23 cellular contexts compared by ENCODE assay signal in the genomic region with DNA sequence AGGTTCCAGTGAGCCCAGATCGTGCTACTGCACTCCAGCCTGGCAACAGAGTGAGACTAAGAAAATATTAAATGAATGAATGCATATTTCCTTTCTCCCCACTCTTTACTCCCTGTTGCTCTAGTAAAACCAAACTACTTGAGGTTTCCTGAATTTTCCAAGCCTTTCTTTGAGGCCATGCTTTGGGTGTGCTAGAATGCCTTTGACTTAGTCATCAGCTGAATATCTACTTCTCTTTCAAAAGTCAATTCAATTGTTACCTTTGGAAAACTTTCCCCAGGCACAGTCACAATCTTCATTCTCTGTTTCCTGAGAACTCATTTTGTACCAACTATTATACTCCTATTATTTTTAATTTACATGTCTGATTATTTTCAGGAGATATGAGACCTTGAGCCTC. TPM values are rescaled to one million over a fixed set of nuclear protein-coding genes. Genes with fewer than 3 reads are reported as not detected.
DNase-seq lines count a peak whose midpoint lies in the region; ATAC-seq and TF ChIP-seq lines count a peak whose summit lies in the region.
"Had no signal": no experiment of that assay in that cellular context is flagged by ENCODE, and none has a peak within 500 bp of the region (broad histone marks: within the 10 kb centered on the region; RNA-seq: fewer than 3 reads in every experiment).

No MANE protein-coding gene starts in this region.

- H3F3A ChIP-seq in smooth muscle cell (ENCODE audit: low read depth), result no peaks in the 10 kb centered on the region

- H3K36me3 ChIP-seq in smooth muscle cell (ENCODE audit: low read depth), result no peaks in the 10 kb centered on the region
- H3K36me3 ChIP-seq in body of pancreas (replicated peaks in 1 of 2; ENCODE audit: insufficient read depth in 1 of 2, low read depth in 2 of 2), result no peaks in the 10 kb centered on the region
- H3K36me3 ChIP-seq in neuronal stem cell (replicated peaks in 1 of 2; ENCODE audit: control insufficient read depth in 2 of 2, insufficient read depth in 2 of 2, low read length in 2 of 2), result no peaks in the 10 kb centered on the region
- H3K36me3 ChIP-seq: gastroesophageal sphincter, tibial artery had no signal

- no peaks in the 10 kb centered on the region for H4K20me1 ChIP-seq in smooth muscle cell (ENCODE audit: low read depth)

- no peak overlapping the region for H2AFZ ChIP-seq in smooth muscle cell (ENCODE audit: low read depth)
- no peak overlapping the region for H2AFZ ChIP-seq in neuronal stem cell (ENCODE audit: low read length)

- H3K27me3 ChIP-seq in smooth muscle cell (ENCODE audit: low read depth) (no peaks in the 10 kb centered on the region), body of pancreas (no peaks in the 10 kb centered on the region), neuronal stem cell (ENCODE audit: control insufficient read depth in 3 of 3, insufficient read depth in 3 of 3, low read depth in 1 of 3, low read length in 3 of 3) (no peaks in the 10 kb centered on the region)
- H3K27me3 ChIP-seq: dorsolateral prefrontal cortex, gastroesophageal sphincter, tibial artery had no signal

- no peak for TF ChIP-seq POLR2A in body of pancreas (IDR thresholded peaks at IDR 0.05)

- H3K4me3 Mint-ChIP-seq in activated naive CD4-positive, alpha-beta T cell treated with anti-CD3 and anti-CD28 coated beads, Interleukin-2, amount 50 U/mL, for 24 hours, result no peak overlapping the region
- peak overlapping the region; percentile 34 for H3K4me3 Mint-ChIP-seq in activated T-helper 17 cell treated with anti-CD3 and anti-CD28 coated beads, Interleukin-2, amount 50 U/mL, for 72 hours
- H3K4me3 Mint-ChIP-seq: stimulated activated effector memory CD8-positive, alpha-beta T cell treated with anti-CD3 and anti-CD28 coated beads, Interleukin-12 subunit alpha, Interleukin-12 subunit beta, amount 100 ng/mL, for 72 hours had no signal

- no peak overlapping the region for H2BK5ac ChIP-seq in neuronal stem cell (ENCODE audit: low read length)

- H2BK15ac ChIP-seq in neuronal stem cell (ENCODE audit: low read length), result no peak overlapping the region

- no peak overlapping the region for H3K23ac ChIP-seq in neuronal stem cell (ENCODE audit: low read depth, low read length, poor library complexity)

- H3K4me1 ChIP-seq in smooth muscle cell (ENCODE audit: low read depth) (no peaks in the 10 kb centered on the region), body of pancreas (peaks cover 7% of the 10 kb centered on the region), neuronal stem cell (ENCODE audit: control insufficient read depth in 2 of 2, insufficient read depth in 1 of 2, low read depth in 1 of 2, low read length in 2 of 2) (no peaks in the 10 kb centered on the region)
- H3K4me1 ChIP-seq: gastroesophageal sphincter, tibial artery had no signal

- H2BK12ac ChIP-seq in neuronal stem cell (ENCODE audit: low read length), result no peak overlapping the region

- no peaks in the 10 kb centered on the region for H3K27me3 Mint-ChIP-seq in activated naive CD4-positive, alpha-beta T cell treated with anti-CD3 and anti-CD28 coated beads, Interleukin-2, amount 50 U/mL, for 24 hours
- no peaks in the 10 kb centered on the region for H3K27me3 Mint-ChIP-seq in activated T-helper 17 cell treated with anti-CD3 and anti-CD28 coated beads, Interleukin-2, amount 50 U/mL, for 72 hours
- H3K27me3 Mint-ChIP-seq: naive B cell had no signal

- H3K18ac ChIP-seq in neuronal stem cell (ENCODE audit: low read length), result no peak overlapping the region

- no peak overlapping the region for H2AK5ac ChIP-seq in neuronal stem cell (ENCODE audit: low read depth, low read length)

- ATAC-seq in activated T-helper 17 cell treated with anti-CD3 and anti-CD28 coated beads, Interleukin-2, amount 50 U/mL, for 72 hours (replicated peaks), result no peak
- no peak for ATAC-seq in body of pancreas
- ATAC-seq: gastroesophageal sphincter; sciatic nerve; stimulated activated effector memory CD8-positive, alpha-beta T cell treated with anti-CD3 and anti-CD28 coated beads, Interleukin-12 subunit alpha, Interleukin-12 subunit beta, amount 100 ng/mL, for 72 hours had no signal

- H3K4me1 Mint-ChIP-seq in activated naive CD4-positive, alpha-beta T cell treated with anti-CD3 and anti-CD28 coated beads, Interleukin-2, amount 50 U/mL, for 24 hours, result peaks cover 80% of the 10 kb centered on the region
- peaks cover 34% of the 10 kb centered on the region for H3K4me1 Mint-ChIP-seq in activated T-helper 17 cell treated with anti-CD3 and anti-CD28 coated beads, Interleukin-2, amount 50 U/mL, for 72 hours

- H3K27ac ChIP-seq in smooth muscle cell (ENCODE audit: low read depth) (peak overlapping the region; percentile 10), body of pancreas (no peak overlapping the region), neuronal stem cell (replicated peaks; ENCODE audit: low read length) (no peak overlapping the region)
- H3K27ac ChIP-seq: dorsolateral prefrontal cortex, gastroesophageal sphincter, tibial artery, VCaP had no signal

- peak overlapping the region; percentile 69 for H3K27ac Mint-ChIP-seq in activated naive CD4-positive, alpha-beta T cell treated with anti-CD3 and anti-CD28 coated beads, Interleukin-2, amount 50 U/mL, for 24 hours
- H3K27ac Mint-ChIP-seq in activated T-helper 17 cell treated with anti-CD3 and anti-CD28 coated beads, Interleukin-2, amount 50 U/mL, for 72 hours, result no peak overlapping the region
- H3K27ac Mint-ChIP-seq: stimulated activated effector memory CD8-positive, alpha-beta T cell treated with anti-CD3 and anti-CD28 coated beads, Interleukin-12 subunit alpha, Interleukin-12 subunit beta, amount 100 ng/mL, for 72 hours had no signal

- H3K79me2 ChIP-seq in smooth muscle cell (ENCODE audit: low read depth), result no peaks in the 10 kb centered on the region

- H4K8ac ChIP-seq in neuronal stem cell (ENCODE audit: low read depth, low read length), result no peak overlapping the region

- intact Hi-C loops in body of pancreas (cut with DNase I), result no loop called here

- H3K4ac ChIP-seq in neuronal stem cell (ENCODE audit: low read length), result no peak overlapping the region

- DNase-seq in activated naive CD4-positive, alpha-beta T cell (lab: John Stamatoyannopoulos, UW), result no peak
- DNase-seq in epithelial cell of proximal tubule (ENCODE audit: low read depth) (peak; percentile 22), smooth muscle cell (lab: John Stamatoyannopoulos, UW; ENCODE audit: unreplicated experiment) (no peak), GM03348 (ENCODE audit: low spot score) (no peak), body of pancreas (no peak), neuronal stem cell (ENCODE audit: low spot score) (no peak)
- DNase-seq: activated CD4-positive, alpha-beta T cell treated with anti-CD3 and anti-CD28 coated beads, Interleukin-2, amount 50 U/mL, for 4 hours; DMS 273 treated with DMSO at 0.1 percent for 48 hours; dorsolateral prefrontal cortex; erythroblast; GOT3; KG1; mesendoderm; naive B cell; NCI-H187 treated with DMSO at 0.1 percent for 48 hours; T-helper 2 cell; tibial artery had no signal

- H2BK120ac ChIP-seq in neuronal stem cell (ENCODE audit: low read depth, low read length), result no peak overlapping the region

- no peak overlapping the region for H3K14ac ChIP-seq in neuronal stem cell (ENCODE audit: low read length)

- TF ChIP-seq CTCF in epithelial cell of proximal tubule (conservative IDR thresholded peaks at IDR 0.05; ENCODE audit: low read depth, low read length), result no peak
- TF ChIP-seq CTCF in smooth muscle cell (IDR thresholded peaks at IDR 0.05; ENCODE audit: borderline replicate concordance, insufficient read depth, poor library complexity, severe bottlenecking), result no peak
- TF ChIP-seq CTCF in body of pancreas (IDR thresholded peaks at IDR 0.05), result no peak

- no peak overlapping the region for H3K4me3 ChIP-seq in epithelial cell of proximal tubule (ENCODE audit: low read depth, low read length)
- no peak overlapping the region for H3K4me3 ChIP-seq in smooth muscle cell
- no peak overlapping the region for H3K4me3 ChIP-seq in body of pancreas
- no peak overlapping the region for H3K4me3 ChIP-seq in neuronal stem cell (ENCODE audit: low read length in 2 of 2)
- H3K4me3 ChIP-seq: dorsolateral prefrontal cortex, gastroesophageal sphincter, tibial artery had no signal

- no peak overlapping the region for H4K91ac ChIP-seq in neuronal stem cell (ENCODE audit: low read depth, low read length, poor library complexity)

- peaks cover 10% of the 10 kb centered on the region for H3K36me3 Mint-ChIP-seq in activated naive CD4-positive, alpha-beta T cell treated with anti-CD3 and anti-CD28 coated beads, Interleukin-2, amount 50 U/mL, for 24 hours
- H3K36me3 Mint-ChIP-seq in activated T-helper 17 cell treated with anti-CD3 and anti-CD28 coated beads, Interleukin-2, amount 50 U/mL, for 72 hours (ENCODE audit: low read depth), result no peaks in the 10 kb centered on the region
- H3K36me3 Mint-ChIP-seq: stimulated activated effector memory CD8-positive, alpha-beta T cell treated with anti-CD3 and anti-CD28 coated beads, Interleukin-12 subunit alpha, Interleukin-12 subunit beta, amount 100 ng/mL, for 72 hours had no signal

- H3K9me3 Mint-ChIP-seq in activated naive CD4-positive, alpha-beta T cell treated with anti-CD3 and anti-CD28 coated beads, Interleukin-2, amount 50 U/mL, for 24 hours, result peaks cover 9% of the 10 kb centered on the region
- no peaks in the 10 kb centered on the region for H3K9me3 Mint-ChIP-seq in activated T-helper 17 cell treated with anti-CD3 and anti-CD28 coated beads, Interleukin-2, amount 50 U/mL, for 72 hours
- H3K9me3 Mint-ChIP-seq: naive B cell; stimulated activated effector memory CD8-positive, alpha-beta T cell treated with anti-CD3 and anti-CD28 coated beads, Interleukin-12 subunit alpha, Interleukin-12 subunit beta, amount 100 ng/mL, for 72 hours had no signal

- H3K79me1 ChIP-seq in neuronal stem cell (ENCODE audit: low read depth, low read length), result no peaks in the 10 kb centered on the region

- H3K9me3 ChIP-seq in smooth muscle cell (replicated peaks; ENCODE audit: low read depth) (no peaks in the 10 kb centered on the region), body of pancreas (no peaks in the 10 kb centered on the region), neuronal stem cell (replicated peaks in 1 of 2; ENCODE audit: control insufficient read depth in 2 of 2, insufficient read depth in 1 of 2, low read depth in 1 of 2, low read length in 2 of 2) (no peaks in the 10 kb centered on the region)
- H3K9me3 ChIP-seq: gastroesophageal sphincter, tibial artery had no signal

- 91% methylated on average over 1 of the region's 1 CpG for WGBS in smooth muscle cell (ENCODE audit: low lambda C conversion rate)
- WGBS in body of pancreas, 2 donors, result 88 to 100% methylated on average over 1 of the region's 1 CpG
- no CpG with 5 or more reads among the region's 1 CpG for WGBS in neuronal stem cell (ENCODE audit: extremely low coverage in 2 of 2, insufficient read length in 2 of 2, insufficient replicate concordance in 1 of 2), 2 donors

- H3K9ac ChIP-seq in smooth muscle cell (ENCODE audit: low read depth), result no peak overlapping the region
- H3K9ac ChIP-seq in neuronal stem cell (ENCODE audit: low read depth, low read length, poor library complexity), result no peak overlapping the region

- peak overlapping the region; percentile 1 for H3K4me2 ChIP-seq in smooth muscle cell
- no peak overlapping the region for H3K4me2 ChIP-seq in neuronal stem cell (ENCODE audit: insufficient read depth, low read length, poor library complexity, severe bottlenecking)

RNA-seq across cellular contexts. Expression of gene CEP85L, which starts 27.5 kb away (rescaled TPM):
- 10 to 100 TPM; 32.3 to 46.2 TPM for total RNA-seq in activated T-helper 17 cell treated with anti-CD3 and anti-CD28 coated beads, Interleukin-2, amount 50 U/mL, for 72 hours
- total RNA-seq in epithelial cell of proximal tubule, result 2.2 and 3.3 TPM in 2 replicates
- 65.6 and 66.4 TPM in 2 replicates for total RNA-seq in smooth muscle cell
- 36.5 and 49.3 TPM in 2 replicates for polyA plus RNA-seq in smooth muscle cell
- 1 to 10 TPM; 8.2 to 9.9 TPM for total RNA-seq in body of pancreas
- 3.7 TPM for polyA plus RNA-seq in neuronal stem cell (2013, experiment 1 of 2)
- 3.7 TPM for polyA plus RNA-seq in neuronal stem cell (2013, experiment 2 of 2)
